1 cellular context compared by ENCODE assay signal in genomic region chr14:68361231-68361630, GRCh38.
TF ChIP-seq lines count a peak whose summit lies in the region.

No MANE protein-coding gene starts in this region.

TF ChIP-seq in WTC11, 78 proteins besides CTCF, POLR2A, EP300 and RAD21 (continued from another document):
- TF ChIP-seq ZNF512 (CRISPR knock-in tag; IDR thresholded peaks at IDR 0.05; ENCODE audit: borderline replicate concordance) (no peak), ZNF317 (CRISPR knock-in tag; IDR thresholded peaks at IDR 0.05; ENCODE audit: borderline replicate concordance, low read depth) (no peak), ZNF121 (CRISPR knock-in tag; IDR thresholded peaks at IDR 0.05) (no peak), ARID4B (CRISPR knock-in tag; IDR thresholded peaks at IDR 0.05; ENCODE audit: borderline replicate concordance) (no peak)
